In genomic region chr20:51306081-51306480, GRCh38 we compare ENCODE assay signal across 14 cellular contexts.
"Had no signal": no experiment of that assay in that cellular context is flagged by ENCODE, and none has a peak within 500 bp of the region (broad histone marks: within the 10 kb centered on the region; RNA-seq: fewer than 3 reads in every experiment).

No MANE protein-coding gene starts in this region.

- H3K36me3 Mint-ChIP-seq: activated naive CD4-positive, alpha-beta T cell treated with anti-CD3 and anti-CD28 coated beads, Interleukin-2, amount 50 U/mL, for 72 hours; stimulated activated effector memory CD8-positive, alpha-beta T cell treated with anti-CD3 and anti-CD28 coated beads, Interleukin-12 subunit alpha, Interleukin-12 subunit beta, amount 100 ng/mL, for 72 hours had no signal

- H3K9me3 ChIP-seq: adrenal gland, ascending aorta, right lobe of liver had no signal

- H3K27me3 ChIP-seq: adrenal gland, ascending aorta, foreskin keratinocyte, right lobe of liver, tibial nerve had no signal

- H3K4me3 Mint-ChIP-seq: activated CD4-positive, alpha-beta T cell treated with anti-CD3 and anti-CD28 coated beads, Interleukin-2, amount 10 ng/mL, durations not matched to agents 24 days and 14 days; activated CD8-positive, alpha-beta T cell treated with anti-CD3 and anti-CD28 coated beads, Interleukin-2, amount 10 ng/mL, durations not matched to agents 7 days and 5 days; activated T-cell treated with anti-CD3 and anti-CD28 coated beads, Interleukin-2, amount 50 U/mL, for 24 hours; activated T-helper 17 cell treated with anti-CD3 and anti-CD28 coated beads, Interleukin-2, amount 50 U/mL, for 72 hours; nephron; stimulated activated effector memory CD8-positive, alpha-beta T cell treated with anti-CD3 and anti-CD28 coated beads, Interleukin-12 subunit alpha, Interleukin-12 subunit beta, amount 100 ng/mL, for 72 hours; stimulated activated naive CD8-positive, alpha-beta T cell treated with anti-CD3 and anti-CD28 coated beads, Interleukin-15, amount 100 ng/mL, for 72 hours; T-helper 17 cell had no signal

- H3K9me3 Mint-ChIP-seq: activated CD4-positive, alpha-beta T cell treated with anti-CD3 and anti-CD28 coated beads, Interleukin-2, amount 10 ng/mL, durations not matched to agents 24 days and 14 days; activated naive CD4-positive, alpha-beta T cell treated with anti-CD3 and anti-CD28 coated beads, Interleukin-2, amount 50 U/mL, for 72 hours; activated T-cell treated with anti-CD3 and anti-CD28 coated beads, Interleukin-2, amount 50 U/mL, for 24 hours; activated T-helper 17 cell treated with anti-CD3 and anti-CD28 coated beads, Interleukin-2, amount 50 U/mL, for 72 hours; stimulated activated effector memory CD8-positive, alpha-beta T cell treated with anti-CD3 and anti-CD28 coated beads, Interleukin-12 subunit alpha, Interleukin-12 subunit beta, amount 100 ng/mL, for 72 hours had no signal

- H3K4me3 ChIP-seq: adrenal gland, ascending aorta, right lobe of liver, tibial nerve had no signal

- H3K4me1 Mint-ChIP-seq: activated T-helper 17 cell treated with anti-CD3 and anti-CD28 coated beads, Interleukin-2, amount 50 U/mL, for 72 hours; nephron; stimulated activated effector memory CD8-positive, alpha-beta T cell treated with anti-CD3 and anti-CD28 coated beads, Interleukin-12 subunit alpha, Interleukin-12 subunit beta, amount 100 ng/mL, for 72 hours; stimulated activated naive CD8-positive, alpha-beta T cell treated with anti-CD3 and anti-CD28 coated beads, Interleukin-15, amount 100 ng/mL, for 72 hours had no signal

- H3K36me3 ChIP-seq: adrenal gland, ascending aorta, right lobe of liver, tibial nerve had no signal

- H3K27ac ChIP-seq: adrenal gland, ascending aorta, foreskin keratinocyte, right lobe of liver had no signal

- H3K27ac Mint-ChIP-seq: activated CD4-positive, alpha-beta T cell treated with anti-CD3 and anti-CD28 coated beads, Interleukin-2, amount 10 ng/mL, durations not matched to agents 24 days and 14 days; activated CD8-positive, alpha-beta T cell treated with anti-CD3 and anti-CD28 coated beads, Interleukin-2, amount 10 ng/mL, durations not matched to agents 7 days and 5 days; activated naive CD4-positive, alpha-beta T cell treated with anti-CD3 and anti-CD28 coated beads, Interleukin-2, amount 50 U/mL, for 72 hours; activated T-cell treated with anti-CD3 and anti-CD28 coated beads, Interleukin-2, amount 50 U/mL, for 24 hours; activated T-helper 17 cell treated with anti-CD3 and anti-CD28 coated beads, Interleukin-2, amount 50 U/mL, for 72 hours; nephron; stimulated activated effector memory CD8-positive, alpha-beta T cell treated with anti-CD3 and anti-CD28 coated beads, Interleukin-12 subunit alpha, Interleukin-12 subunit beta, amount 100 ng/mL, for 72 hours; stimulated activated naive CD8-positive, alpha-beta T cell treated with anti-CD3 and anti-CD28 coated beads, Interleukin-15, amount 100 ng/mL, for 72 hours; T-helper 17 cell had no signal

- H3K4me1 ChIP-seq: adrenal gland, ascending aorta, foreskin keratinocyte, right lobe of liver had no signal
